Comparison of ENCODE assay signal across 14 cellular contexts in the genomic region with DNA sequence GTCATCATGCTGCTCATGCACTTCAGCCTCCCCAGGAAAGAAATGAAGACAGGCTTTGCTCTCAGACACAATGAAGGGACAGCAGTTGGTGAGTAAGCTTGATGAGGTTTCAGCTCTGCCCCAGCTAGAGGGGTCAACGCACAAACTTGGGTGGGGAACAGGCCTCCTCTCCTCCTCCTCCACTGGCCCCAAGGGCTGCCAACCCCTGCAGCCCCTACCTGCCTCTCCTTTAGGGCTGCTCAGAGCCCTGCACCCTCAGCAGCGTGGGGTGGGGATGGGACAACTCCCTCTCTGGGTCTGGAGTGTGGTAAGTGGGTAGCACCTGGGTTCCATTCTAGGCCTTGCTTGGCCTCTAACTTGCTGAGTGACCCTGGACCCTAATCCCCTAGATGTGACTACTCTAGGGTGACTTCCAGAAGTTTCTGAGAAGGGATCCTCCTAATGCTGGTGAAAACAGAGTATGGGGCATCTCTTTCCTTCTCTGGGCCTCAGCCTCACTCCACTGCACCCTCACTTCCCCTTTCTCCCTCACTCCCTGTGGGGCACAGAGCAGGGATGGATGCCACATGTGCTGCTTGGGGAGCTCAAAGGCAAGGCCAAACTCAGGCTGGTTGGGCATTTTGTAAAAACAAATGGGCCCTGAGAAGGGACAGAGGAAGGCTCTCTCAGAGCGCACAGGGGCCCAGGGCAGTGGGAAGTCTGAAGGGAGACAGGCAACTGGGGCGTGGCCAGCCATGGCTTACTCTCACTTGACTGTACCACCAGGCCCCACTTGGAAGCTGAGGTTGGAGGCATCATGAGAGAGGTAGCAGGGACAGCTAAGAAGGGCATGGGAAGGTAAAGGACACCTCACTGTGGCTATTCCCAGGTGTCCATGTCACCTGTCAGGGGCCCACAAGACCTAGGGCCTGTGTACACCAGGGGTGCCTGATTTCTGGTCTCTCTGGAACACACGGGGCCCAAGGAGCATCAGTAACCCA.
DNase-seq lines count a peak whose midpoint lies in the region; ATAC-seq, FAIRE-seq and TF ChIP-seq lines count a peak whose summit lies in the region.
"Had no signal": no experiment of that assay in that cellular context is flagged by ENCODE, and none has a peak within 500 bp of the region (broad histone marks: within the 10 kb centered on the region; RNA-seq: fewer than 3 reads in every experiment).

No MANE protein-coding gene starts in this region.

- FAIRE-seq in GM12892 (lab: Jason Lieb, UNC): no peak
- FAIRE-seq: H1 had no signal

- H3K27ac ChIP-seq in Peyer's patch: peak overlapping the region; percentile 26 to 87 (median 48)
- peak overlapping the region; percentile 41 to 85 (median 80) for H3K27ac ChIP-seq in heart right ventricle
- no peak overlapping the region for H3K27ac ChIP-seq in effector memory CD4-positive, alpha-beta T cell (ENCODE audit: insufficient read depth, low read length, poor library complexity, severe bottlenecking)
- H3K27ac ChIP-seq: SJSA1 had no signal

- no peak overlapping the region for H3K4me3 Mint-ChIP-seq in stimulated activated effector memory CD8-positive, alpha-beta T cell treated with anti-CD3 and anti-CD28 coated beads, Interleukin-12 subunit alpha, Interleukin-12 subunit beta, amount 100 ng/mL, for 72 hours
- H3K4me3 Mint-ChIP-seq: activated CD4-positive, alpha-beta memory T cell treated with anti-CD3 and anti-CD28 coated beads, Interleukin-2, amount 10 ng/mL, durations not matched to agents 7 days and 5 days; CD4-positive, CD25-positive, alpha-beta regulatory T cell had no signal

- H3K36me3 Mint-ChIP-seq in stimulated activated effector memory CD8-positive, alpha-beta T cell treated with anti-CD3 and anti-CD28 coated beads, Interleukin-12 subunit alpha, Interleukin-12 subunit beta, amount 100 ng/mL, for 72 hours: no peaks in the 10 kb centered on the region
- H3K36me3 Mint-ChIP-seq: CD4-positive, CD25-positive, alpha-beta regulatory T cell had no signal

- ATAC-seq in GM21367 (IDR thresholded peaks at IDR 0.05; ENCODE audit: unreplicated experiment): peak; percentile 48
- ATAC-seq in heart right ventricle: peak in 3 of 8 donors; percentile 12 to 41 (median 12)
- peak; percentile 14 for ATAC-seq in stimulated activated effector memory CD8-positive, alpha-beta T cell treated with anti-CD3 and anti-CD28 coated beads, Interleukin-12 subunit alpha, Interleukin-12 subunit beta, amount 100 ng/mL, for 72 hours

- H3K9me3 ChIP-seq in Peyer's patch: no peaks in the 10 kb centered on the region
- H3K9me3 ChIP-seq in heart right ventricle: no peaks in the 10 kb centered on the region
- H3K9me3 ChIP-seq in effector memory CD4-positive, alpha-beta T cell (ENCODE audit: control insufficient read depth, low read length): no peaks in the 10 kb centered on the region
- H3K9me3 ChIP-seq: SJSA1 had no signal

- H3K27me3 ChIP-seq in Peyer's patch (no peaks in the 10 kb centered on the region), heart right ventricle (no peaks in the 10 kb centered on the region)
- no peaks in the 10 kb centered on the region for H3K27me3 ChIP-seq in effector memory CD4-positive, alpha-beta T cell (replicated peaks; ENCODE audit: control insufficient read depth, insufficient read depth, low read length, poor library complexity, severe bottlenecking)
- H3K27me3 ChIP-seq: SJSA1 had no signal

- no peak overlapping the region for H3K4me3 ChIP-seq in Peyer's patch
- H3K4me3 ChIP-seq in heart right ventricle: no peak overlapping the region
- H3K4me3 ChIP-seq in effector memory CD4-positive, alpha-beta T cell (ENCODE audit: insufficient read depth, low read depth, low read length, poor library complexity, severe bottlenecking): no peak overlapping the region
- H3K4me3 ChIP-seq: SJSA1 had no signal

- no peaks in the 10 kb centered on the region for H3K4me1 Mint-ChIP-seq in stimulated activated effector memory CD8-positive, alpha-beta T cell treated with anti-CD3 and anti-CD28 coated beads, Interleukin-12 subunit alpha, Interleukin-12 subunit beta, amount 100 ng/mL, for 72 hours
- H3K4me1 Mint-ChIP-seq: activated CD4-positive, alpha-beta memory T cell treated with anti-CD3 and anti-CD28 coated beads, Interleukin-2, amount 10 ng/mL, durations not matched to agents 7 days and 5 days had no signal

- WGBS in heart right ventricle, 2 donors: 94 to 96% methylated on average over 5 of the region's 5 CpGs

- no peak for TF ChIP-seq CTCF in Peyer's patch (IDR thresholded peaks at IDR 0.05)
- no peak for TF ChIP-seq CTCF in heart right ventricle (IDR thresholded peaks at IDR 0.05)

- intact Hi-C loops in heart right ventricle (cut with DNase I): loop anchor here in 1 of 10 donors (1.0 kb wide), 1 partner anchor 21 kb away; no protein-coding TSS in a partner anchor

- DNase-seq in Peyer's patch (no peak), heart right ventricle (no peak), HCEC 1CT (no peak), AG20443 (ENCODE audit: low spot score) (no peak), GM12892 (ENCODE audit: insufficient read length) (no peak)
- DNase-seq in stimulated activated effector memory CD8-positive, alpha-beta T cell treated with anti-CD3 and anti-CD28 coated beads, Interleukin-12 subunit alpha, Interleukin-12 subunit beta, amount 100 ng/mL, for 72 hours (ENCODE audit: low spot score in 2 of 2): peak in 1 of 2 donors; percentile 32
- no peak for DNase-seq in effector memory CD4-positive, alpha-beta T cell
- DNase-seq: activated CD4-positive, alpha-beta memory T cell treated with anti-CD3 and anti-CD28 coated beads, Interleukin-2, amount 10 ng/mL, durations not matched to agents 7 days and 5 days; activated naive CD4-positive, alpha-beta T cell; CD4-positive, CD25-positive, alpha-beta regulatory T cell; NCI-H345 had no signal

- H3K9me3 Mint-ChIP-seq in stimulated activated effector memory CD8-positive, alpha-beta T cell treated with anti-CD3 and anti-CD28 coated beads, Interleukin-12 subunit alpha, Interleukin-12 subunit beta, amount 100 ng/mL, for 72 hours: no peaks in the 10 kb centered on the region
- H3K9me3 Mint-ChIP-seq: activated CD4-positive, alpha-beta memory T cell treated with anti-CD3 and anti-CD28 coated beads, Interleukin-2, amount 10 ng/mL, durations not matched to agents 7 days and 5 days had no signal

- H3K36me3 ChIP-seq in Peyer's patch (peaks cover 0 to 20% (median 0%) of the 10 kb centered on the region in 3 donors), heart right ventricle (peaks cover 0 to 77% (median 0%) of the 10 kb centered on the region in 9 donors)
- H3K36me3 ChIP-seq in effector memory CD4-positive, alpha-beta T cell (ENCODE audit: control insufficient read depth, insufficient read depth, low read length): no peaks in the 10 kb centered on the region

- no peaks in the 10 kb centered on the region for H3K4me1 ChIP-seq in Peyer's patch
- peaks cover 5 to 54% (median 23%) of the 10 kb centered on the region in 9 donors for H3K4me1 ChIP-seq in heart right ventricle
- no peaks in the 10 kb centered on the region for H3K4me1 ChIP-seq in effector memory CD4-positive, alpha-beta T cell (ENCODE audit: control insufficient read depth, insufficient read depth, low read length, poor library complexity, severe bottlenecking)
- H3K4me1 ChIP-seq: SJSA1 had no signal

- TF ChIP-seq POLR2A in Peyer's patch (IDR thresholded peaks at IDR 0.05): no peak
- no peak for TF ChIP-seq POLR2A in GM12892 (IDR thresholded peaks at IDR 0.05; ENCODE audit: low read depth, low read length)

- no peak overlapping the region for H3K27ac Mint-ChIP-seq in stimulated activated effector memory CD8-positive, alpha-beta T cell treated with anti-CD3 and anti-CD28 coated beads, Interleukin-12 subunit alpha, Interleukin-12 subunit beta, amount 100 ng/mL, for 72 hours
- H3K27ac Mint-ChIP-seq: activated CD4-positive, alpha-beta memory T cell treated with anti-CD3 and anti-CD28 coated beads, Interleukin-2, amount 10 ng/mL, durations not matched to agents 7 days and 5 days had no signal
